ENCODE assay signal across 1 cellular context in genomic region chr1:234933031-234933430, GRCh38.
TF ChIP-seq lines count a peak whose summit lies in the region.

No MANE protein-coding gene starts in this region.

TF ChIP-seq in HepG2, 621 proteins besides CTCF, POLR2A, EP300 and RAD21 (continued from another document):
- TF ChIP-seq, protein P1, sequence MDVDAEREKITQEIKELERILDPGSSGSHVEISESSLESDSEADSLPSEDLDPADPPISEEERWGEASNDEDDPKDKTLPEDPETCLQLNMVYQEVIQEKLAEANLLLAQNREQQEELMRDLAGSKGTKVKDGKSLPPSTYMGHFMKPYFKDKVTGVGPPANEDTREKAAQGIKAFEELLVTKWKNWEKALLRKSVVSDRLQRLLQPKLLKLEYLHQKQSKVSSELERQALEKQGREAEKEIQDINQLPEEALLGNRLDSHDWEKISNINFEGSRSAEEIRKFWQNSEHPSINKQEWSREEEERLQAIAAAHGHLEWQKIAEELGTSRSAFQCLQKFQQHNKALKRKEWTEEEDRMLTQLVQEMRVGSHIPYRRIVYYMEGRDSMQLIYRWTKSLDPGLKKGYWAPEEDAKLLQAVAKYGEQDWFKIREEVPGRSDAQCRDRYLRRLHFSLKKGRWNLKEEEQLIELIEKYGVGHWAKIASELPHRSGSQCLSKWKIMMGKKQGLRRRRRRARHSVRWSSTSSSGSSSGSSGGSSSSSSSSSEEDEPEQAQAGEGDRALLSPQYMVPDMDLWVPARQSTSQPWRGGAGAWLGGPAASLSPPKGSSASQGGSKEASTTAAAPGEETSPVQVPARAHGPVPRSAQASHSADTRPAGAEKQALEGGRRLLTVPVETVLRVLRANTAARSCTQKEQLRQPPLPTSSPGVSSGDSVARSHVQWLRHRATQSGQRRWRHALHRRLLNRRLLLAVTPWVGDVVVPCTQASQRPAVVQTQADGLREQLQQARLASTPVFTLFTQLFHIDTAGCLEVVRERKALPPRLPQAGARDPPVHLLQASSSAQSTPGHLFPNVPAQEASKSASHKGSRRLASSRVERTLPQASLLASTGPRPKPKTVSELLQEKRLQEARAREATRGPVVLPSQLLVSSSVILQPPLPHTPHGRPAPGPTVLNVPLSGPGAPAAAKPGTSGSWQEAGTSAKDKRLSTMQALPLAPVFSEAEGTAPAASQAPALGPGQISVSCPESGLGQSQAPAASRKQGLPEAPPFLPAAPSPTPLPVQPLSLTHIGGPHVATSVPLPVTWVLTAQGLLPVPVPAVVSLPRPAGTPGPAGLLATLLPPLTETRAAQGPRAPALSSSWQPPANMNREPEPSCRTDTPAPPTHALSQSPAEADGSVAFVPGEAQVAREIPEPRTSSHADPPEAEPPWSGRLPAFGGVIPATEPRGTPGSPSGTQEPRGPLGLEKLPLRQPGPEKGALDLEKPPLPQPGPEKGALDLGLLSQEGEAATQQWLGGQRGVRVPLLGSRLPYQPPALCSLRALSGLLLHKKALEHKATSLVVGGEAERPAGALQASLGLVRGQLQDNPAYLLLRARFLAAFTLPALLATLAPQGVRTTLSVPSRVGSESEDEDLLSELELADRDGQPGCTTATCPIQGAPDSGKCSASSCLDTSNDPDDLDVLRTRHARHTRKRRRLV (CRISPR knock-in tag; IDR thresholded peaks at IDR 0.05) = no peak
- TF ChIP-seq GFI1 (CRISPR knock-in tag; IDR thresholded peaks at IDR 0.05; ENCODE audit: borderline replicate concordance) = no peak
- no peak for TF ChIP-seq ZNF251 (CRISPR knock-in tag; IDR thresholded peaks at IDR 0.05)
- TF ChIP-seq, protein P2, sequence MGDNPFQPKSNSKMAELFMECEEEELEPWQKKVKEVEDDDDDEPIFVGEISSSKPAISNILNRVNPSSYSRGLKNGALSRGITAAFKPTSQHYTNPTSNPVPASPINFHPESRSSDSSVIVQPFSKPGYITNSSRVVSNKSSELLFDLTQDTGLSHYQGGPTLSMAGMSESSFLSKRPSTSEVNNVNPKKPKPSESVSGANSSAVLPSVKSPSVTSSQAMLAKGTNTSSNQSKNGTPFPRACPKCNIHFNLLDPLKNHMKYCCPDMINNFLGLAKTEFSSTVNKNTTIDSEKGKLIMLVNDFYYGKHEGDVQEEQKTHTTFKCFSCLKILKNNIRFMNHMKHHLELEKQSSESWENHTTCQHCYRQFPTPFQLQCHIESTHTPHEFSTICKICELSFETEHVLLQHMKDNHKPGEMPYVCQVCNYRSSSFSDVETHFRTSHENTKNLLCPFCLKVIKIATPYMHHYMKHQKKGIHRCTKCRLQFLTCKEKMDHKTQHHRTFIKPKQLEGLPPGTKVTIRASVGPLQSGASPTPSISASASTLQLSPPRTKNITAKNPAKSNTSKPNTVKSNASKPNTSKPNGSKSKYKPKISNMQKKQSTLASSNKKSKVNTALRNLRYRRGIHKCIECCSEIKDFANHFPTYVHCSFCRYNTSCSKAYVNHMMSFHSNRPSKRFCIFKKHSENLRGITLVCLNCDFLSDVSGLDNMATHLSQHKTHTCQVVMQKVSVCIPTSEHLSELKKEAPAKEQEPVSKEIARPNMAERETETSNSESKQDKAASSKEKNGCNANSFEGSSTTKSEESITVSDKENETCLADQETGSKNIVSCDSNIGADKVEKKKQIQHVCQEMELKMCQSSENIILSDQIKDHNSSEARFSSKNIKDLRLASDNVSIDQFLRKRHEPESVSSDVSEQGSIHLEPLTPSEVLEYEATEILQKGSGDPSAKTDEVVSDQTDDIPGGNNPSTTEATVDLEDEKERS (CRISPR knock-in tag; IDR thresholded peaks at IDR 0.05) = no peak
- TF ChIP-seq FOXP1 (IDR thresholded peaks at IDR 0.05) = no peak
- TF ChIP-seq FOXP1 (CRISPR knock-in tag; IDR thresholded peaks at IDR 0.05) = no peak
- no peak for TF ChIP-seq NAIF1 (CRISPR knock-in tag; IDR thresholded peaks at IDR 0.05; ENCODE audit: borderline replicate concordance)
- no peak for TF ChIP-seq ZNF558 (CRISPR knock-in tag; IDR thresholded peaks at IDR 0.05; ENCODE audit: borderline replicate concordance)
- no peak for TF ChIP-seq ZEB1 (IDR thresholded peaks at IDR 0.05; ENCODE audit: insufficient replicate concordance, low read depth)
- TF ChIP-seq HNRNPUL1 (IDR thresholded peaks at IDR 0.05; ENCODE audit: low read depth, low read length) = no peak
- TF ChIP-seq PLRG1 (conservative IDR thresholded peaks at IDR 0.05) = no peak
- TF ChIP-seq ZNF569 (CRISPR knock-in tag; IDR thresholded peaks at IDR 0.05; ENCODE audit: borderline replicate concordance) = no peak
- TF ChIP-seq ZFP37 (CRISPR knock-in tag; IDR thresholded peaks at IDR 0.05; ENCODE audit: borderline replicate concordance) = no peak
- TF ChIP-seq, protein P3, sequence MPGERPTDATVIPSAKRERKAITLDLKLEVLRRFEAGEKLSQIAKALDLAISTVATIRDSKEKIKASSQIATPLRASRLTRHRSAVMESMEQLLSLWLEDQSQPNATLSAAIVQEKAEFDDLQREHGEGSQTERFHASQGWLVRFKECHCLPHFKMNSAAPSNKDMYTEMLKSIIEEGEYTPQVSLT (CRISPR knock-in tag; IDR thresholded peaks at IDR 0.05; ENCODE audit: borderline replicate concordance, low read depth) = no peak
- TF ChIP-seq ZNF451 (CRISPR knock-in tag; IDR thresholded peaks at IDR 0.05) = no peak
